In genomic region chr19:1065606-1066109, GRCh38 we compare ENCODE assay signal across 1 cellular context.
A peak's percentile ranks its signal among the peaks of the same experiment; 100 is the strongest.
TF ChIP-seq lines count a peak whose summit lies in the region.

No MANE protein-coding gene starts in this region.

TF ChIP-seq in HepG2, 621 proteins besides CTCF, POLR2A, EP300 and RAD21 (continued from another document and continues in another):
- TF ChIP-seq, protein P1, sequence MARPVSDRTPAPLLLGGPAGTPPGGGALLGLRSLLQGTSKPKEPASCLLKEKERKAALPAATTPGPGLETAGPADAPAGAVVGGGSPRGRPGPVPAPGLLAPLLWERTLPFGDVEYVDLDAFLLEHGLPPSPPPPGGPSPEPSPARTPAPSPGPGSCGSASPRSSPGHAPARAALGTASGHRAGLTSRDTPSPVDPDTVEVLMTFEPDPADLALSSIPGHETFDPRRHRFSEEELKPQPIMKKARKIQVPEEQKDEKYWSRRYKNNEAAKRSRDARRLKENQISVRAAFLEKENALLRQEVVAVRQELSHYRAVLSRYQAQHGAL (CRISPR knock-in tag; IDR thresholded peaks at IDR 0.05; ENCODE audit: not compliant biosample characterization) = no peak
- TF ChIP-seq NAIF1 (CRISPR knock-in tag; IDR thresholded peaks at IDR 0.05; ENCODE audit: borderline replicate concordance) (no peak), ZNF619 (CRISPR knock-in tag; IDR thresholded peaks at IDR 0.05) (no peak), MED8 (CRISPR knock-in tag; IDR thresholded peaks at IDR 0.05; ENCODE audit: insufficient replicate concordance) (no peak), ZNF446 (CRISPR knock-in tag; IDR thresholded peaks at IDR 0.05) (peak; percentile 42; the same call in 1 of the 2 replicates), UBTF (CRISPR knock-in tag; IDR thresholded peaks at IDR 0.05) (no peak), CREM (IDR thresholded peaks at IDR 0.05) (no peak), CREM (CRISPR knock-in tag; IDR thresholded peaks at IDR 0.05) (no peak), SCMH1 (CRISPR knock-in tag; IDR thresholded peaks at IDR 0.05; ENCODE audit: borderline replicate concordance) (no peak), RNF219 (CRISPR knock-in tag; IDR thresholded peaks at IDR 0.05) (no peak), IKZF1 (IDR thresholded peaks at IDR 0.05) (no peak), ZEB1 (IDR thresholded peaks at IDR 0.05; ENCODE audit: insufficient replicate concordance, low read depth) (no peak), ATF2 (CRISPR knock-in tag; IDR thresholded peaks at IDR 0.05) (no peak), TFAP4 (IDR thresholded peaks at IDR 0.05; ENCODE audit: borderline replicate concordance, low read depth) (peak; percentile 78; the same call in 1 of the 2 replicates), ZNF235 (CRISPR knock-in tag; IDR thresholded peaks at IDR 0.05; ENCODE audit: borderline replicate concordance) (no peak), MYNN (CRISPR knock-in tag; IDR thresholded peaks at IDR 0.05; ENCODE audit: low read depth) (no peak), DMAP1 (CRISPR knock-in tag; IDR thresholded peaks at IDR 0.05) (no peak), NR3C1 (CRISPR knock-in tag; IDR thresholded peaks at IDR 0.05) (no peak), ZSCAN25 (CRISPR knock-in tag; IDR thresholded peaks at IDR 0.05) (no peak), ZNF562 (CRISPR knock-in tag; IDR thresholded peaks at IDR 0.05; ENCODE audit: borderline replicate concordance) (no peak), SNRNP70 (IDR thresholded peaks at IDR 0.05; ENCODE audit: low read depth, low read length) (no peak), ZNF430 (CRISPR knock-in tag; IDR thresholded peaks at IDR 0.05) (no peak), BCLAF1 (IDR thresholded peaks at IDR 0.05) (no peak), ZNF431 (CRISPR knock-in tag; IDR thresholded peaks at IDR 0.05; ENCODE audit: borderline replicate concordance, low read depth) (no peak), ZNF205 (CRISPR knock-in tag; IDR thresholded peaks at IDR 0.05) (peak; percentile 30; the same call in 1 of the 2 replicates), NR2F1 (CRISPR knock-in tag; IDR thresholded peaks at IDR 0.05) (no peak), KDM3A (CRISPR knock-in tag; IDR thresholded peaks at IDR 0.05; ENCODE audit: low read depth) (no peak), ZNF788 (CRISPR knock-in tag; IDR thresholded peaks at IDR 0.05; ENCODE audit: borderline replicate concordance) (0 out of 2 replicates have a peak, but pooled peaks have one; percentile 48), ZBTB44 (CRISPR knock-in tag; IDR thresholded peaks at IDR 0.05) (no peak), ZBTB7B (CRISPR knock-in tag; IDR thresholded peaks at IDR 0.05) (no peak), HOXA5 (CRISPR knock-in tag; IDR thresholded peaks at IDR 0.05) (no peak), ZNF773 (CRISPR knock-in tag; IDR thresholded peaks at IDR 0.05; ENCODE audit: borderline replicate concordance) (no peak), MEIS2 (CRISPR knock-in tag; IDR thresholded peaks at IDR 0.05) (0 out of 2 replicates have a peak, but pooled peaks have one; percentile 17), EZH2 (conservative IDR thresholded peaks at IDR 0.05; ENCODE audit: low read depth, low read length) (no peak), PAXIP1 (CRISPR knock-in tag; conservative IDR thresholded peaks at IDR 0.05) (no peak), ZNF713 (CRISPR knock-in tag; IDR thresholded peaks at IDR 0.05) (no peak), HES4 (CRISPR knock-in tag; IDR thresholded peaks at IDR 0.05; ENCODE audit: borderline replicate concordance) (no peak; the same call in 1 of the 2 replicates), KLF6 (CRISPR knock-in tag; IDR thresholded peaks at IDR 0.05) (no peak), ZNF10 (CRISPR knock-in tag; IDR thresholded peaks at IDR 0.05; ENCODE audit: borderline replicate concordance, low read depth) (no peak), RFXANK (CRISPR knock-in tag; IDR thresholded peaks at IDR 0.05) (no peak), KDM2A (CRISPR knock-in tag; IDR thresholded peaks at IDR 0.05; ENCODE audit: borderline replicate concordance, low read depth) (no peak), JUND (CRISPR knock-in tag; IDR thresholded peaks at IDR 0.05) (peak; percentile 60; the same call in 1 of the 2 replicates), ZNF44 (CRISPR knock-in tag; IDR thresholded peaks at IDR 0.05) (0 out of 2 replicates have a peak, but pooled peaks have one; percentile 35), ZNF432 (CRISPR knock-in tag; IDR thresholded peaks at IDR 0.05; ENCODE audit: borderline replicate concordance) (no peak)
- TF ChIP-seq, protein P2, sequence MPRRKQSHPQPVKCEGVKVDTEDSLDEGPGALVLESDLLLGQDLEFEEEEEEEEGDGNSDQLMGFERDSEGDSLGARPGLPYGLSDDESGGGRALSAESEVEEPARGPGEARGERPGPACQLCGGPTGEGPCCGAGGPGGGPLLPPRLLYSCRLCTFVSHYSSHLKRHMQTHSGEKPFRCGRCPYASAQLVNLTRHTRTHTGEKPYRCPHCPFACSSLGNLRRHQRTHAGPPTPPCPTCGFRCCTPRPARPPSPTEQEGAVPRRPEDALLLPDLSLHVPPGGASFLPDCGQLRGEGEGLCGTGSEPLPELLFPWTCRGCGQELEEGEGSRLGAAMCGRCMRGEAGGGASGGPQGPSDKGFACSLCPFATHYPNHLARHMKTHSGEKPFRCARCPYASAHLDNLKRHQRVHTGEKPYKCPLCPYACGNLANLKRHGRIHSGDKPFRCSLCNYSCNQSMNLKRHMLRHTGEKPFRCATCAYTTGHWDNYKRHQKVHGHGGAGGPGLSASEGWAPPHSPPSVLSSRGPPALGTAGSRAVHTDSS (CRISPR knock-in tag; conservative IDR thresholded peaks at IDR 0.05) = no peak
- TF ChIP-seq, protein P3, sequence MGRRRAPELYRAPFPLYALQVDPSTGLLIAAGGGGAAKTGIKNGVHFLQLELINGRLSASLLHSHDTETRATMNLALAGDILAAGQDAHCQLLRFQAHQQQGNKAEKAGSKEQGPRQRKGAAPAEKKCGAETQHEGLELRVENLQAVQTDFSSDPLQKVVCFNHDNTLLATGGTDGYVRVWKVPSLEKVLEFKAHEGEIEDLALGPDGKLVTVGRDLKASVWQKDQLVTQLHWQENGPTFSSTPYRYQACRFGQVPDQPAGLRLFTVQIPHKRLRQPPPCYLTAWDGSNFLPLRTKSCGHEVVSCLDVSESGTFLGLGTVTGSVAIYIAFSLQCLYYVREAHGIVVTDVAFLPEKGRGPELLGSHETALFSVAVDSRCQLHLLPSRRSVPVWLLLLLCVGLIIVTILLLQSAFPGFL (CRISPR knock-in tag; IDR thresholded peaks at IDR 0.05) = no peak
